Comparison of ENCODE assay signal across 17 cellular contexts in the genomic region with DNA sequence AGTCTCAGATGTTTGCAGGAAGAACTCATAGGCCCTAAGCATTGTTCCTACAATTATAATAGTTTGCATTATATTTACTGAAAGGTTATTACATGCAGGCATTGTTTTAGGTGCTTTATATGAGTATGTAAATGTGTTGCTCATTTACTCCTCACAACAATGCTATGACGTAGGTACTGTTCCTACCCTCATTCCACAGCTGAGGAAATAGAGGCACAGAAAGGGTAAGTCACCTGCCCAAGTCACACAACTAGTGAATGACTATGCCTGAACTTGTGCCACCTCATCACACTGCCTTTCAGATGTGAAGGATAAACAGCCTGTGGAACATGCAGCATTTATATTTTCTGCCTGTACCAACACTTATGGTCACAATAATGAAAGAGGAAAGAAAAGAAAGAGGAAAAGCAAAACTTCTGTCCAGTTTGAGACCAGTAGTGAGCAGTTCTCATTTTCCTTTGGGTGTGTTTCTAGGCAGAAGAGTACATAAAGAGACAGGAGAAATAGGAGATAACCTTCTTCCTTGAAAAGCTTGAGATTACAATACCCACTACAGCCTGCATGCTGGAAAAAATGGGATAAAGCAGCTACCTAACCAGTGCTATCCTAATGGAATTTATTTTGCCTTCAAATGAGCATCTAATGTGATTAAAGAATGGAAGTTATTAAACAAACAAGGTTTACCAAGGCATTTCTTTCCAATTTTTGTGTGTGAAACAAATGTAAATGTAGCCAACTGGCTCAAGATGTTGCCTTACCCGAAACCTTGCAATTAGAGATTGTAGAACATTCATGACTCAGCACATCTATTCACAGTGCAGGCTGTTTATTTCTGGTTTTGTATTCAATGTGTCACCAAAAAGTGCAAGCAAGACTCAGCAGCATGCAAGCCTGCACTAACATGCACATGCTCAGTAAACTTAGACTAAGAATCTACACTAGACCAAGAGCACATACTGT. TPM values are rescaled to one million over a fixed set of nuclear protein-coding genes. Genes with fewer than 3 reads are reported as not detected.
A peak's percentile ranks its signal among the peaks of the same experiment; 100 is the strongest.
DNase-seq lines count a peak whose midpoint lies in the region; ATAC-seq, FAIRE-seq and TF ChIP-seq lines count a peak whose summit lies in the region.
"Had no signal": no experiment of that assay in that cellular context is flagged by ENCODE, and none has a peak within 500 bp of the region (broad histone marks: within the 10 kb centered on the region; RNA-seq: fewer than 3 reads in every experiment).

No MANE protein-coding gene starts in this region.

- H3K36me3 ChIP-seq in IMR-90 (ENCODE audit: control insufficient read depth, insufficient read depth, low read length) (no peaks in the 10 kb centered on the region), K562 (ENCODE audit: control insufficient read depth, insufficient read depth, low read length) (no peaks in the 10 kb centered on the region), HAP-1 (replicated peaks) (no peaks in the 10 kb centered on the region), uterus (no peaks in the 10 kb centered on the region)

- TF ChIP-seq EP300 in K562 (IDR thresholded peaks at IDR 0.05; ENCODE audit: low read length) = peak; percentile 72

- no peak overlapping the region for H3K56ac ChIP-seq in IMR-90 (ENCODE audit: extremely low read depth, insufficient read depth, low read length)

- no peak overlapping the region for H4K8ac ChIP-seq in IMR-90 (ENCODE audit: low read depth in 2 of 2, low read length in 2 of 2)

- no peaks in the 10 kb centered on the region for H3K27me3 ChIP-seq in IMR-90 (ENCODE audit: control insufficient read depth, insufficient read depth, low read length)
- no peaks in the 10 kb centered on the region for H3K27me3 ChIP-seq in K562 (ENCODE audit: control insufficient read depth in 2 of 2, insufficient read depth in 2 of 2, low read length in 2 of 2)
- H3K27me3 ChIP-seq in foreskin keratinocyte = no peaks in the 10 kb centered on the region
- no peaks in the 10 kb centered on the region for H3K27me3 ChIP-seq in HAP-1 (ENCODE audit: low read depth)
- no peaks in the 10 kb centered on the region for H3K27me3 ChIP-seq in uterus

- H3K9ac ChIP-seq in IMR-90 (ENCODE audit: low read depth, low read length) = no peak overlapping the region
- H3K9ac ChIP-seq in K562 (ENCODE audit: insufficient read depth in 1 of 2, low read depth in 2 of 2, low read length in 2 of 2) = peak overlapping the region in 1 of 2 experiments; percentile 56; a peak in 2 of 4 replicates

- TF ChIP-seq RAD21 in IMR-90 (IDR thresholded peaks at IDR 0.05; ENCODE audit: low read length) (no peak), K562 (CRISPR knock-in tag; conservative IDR thresholded peaks at IDR 0.05 in 1 of 2, IDR thresholded peaks at IDR 0.05 in 1 of 2) (peak in 1 of 2 experiments; percentile 16; a peak in 1 of 4 replicates)

- in situ Hi-C loops in IMR-90 (cut with MboI; ENCODE audit: low sequenced_read_pairs) = no loop called here
- in situ Hi-C loops in K562 (cut with MboI) = no loop called here
- in situ Hi-C loops in HAP-1 (cut with MboI; ENCODE audit: low sequenced_read_pairs) = no loop called here

- H3K23ac ChIP-seq in IMR-90 (ENCODE audit: low read depth, low read length) = no peak overlapping the region

- H3K4me2 ChIP-seq in IMR-90 (ENCODE audit: low read depth, low read length) (no peak overlapping the region), K562 (ENCODE audit: insufficient read depth, low read length) (peak overlapping the region; percentile 68)

- H3K27ac ChIP-seq in IMR-90 (ENCODE audit: insufficient read depth, low read length) (no peak overlapping the region), K562 (ENCODE audit: extremely low read depth, low read depth, low read length) (peak overlapping the region; percentile 76), foreskin keratinocyte (peak overlapping the region; percentile 65), uterus (no peak overlapping the region)

- no peak overlapping the region for H3K18ac ChIP-seq in IMR-90 (ENCODE audit: low read depth, low read length)

- peak; percentile 86 for FAIRE-seq in K562 (lab: Jason Lieb, UNC)

- CTCF ChIA-PET in IMR-90 (lab: Yijun Ruan, JAX) = no interaction called here
- CTCF ChIA-PET in K562 (lab: Yijun Ruan, JAX; ENCODE audit: low intra/inter-chr PET ratio) = no interaction called here

- DNase-seq in AG09319 (ENCODE audit: extremely low read depth, low read depth) = peak; percentile 11
- peak; percentile 3 for DNase-seq in IMR-90
- peak in 3 of 4 experiments; percentile 41 to 76 (median 62) for DNase-seq in K562 (ENCODE audit: extremely low read depth in 1 of 4, low spot score in 3 of 4)
- DNase-seq in foreskin keratinocyte = peak; percentile 74 to 81
- no peak for DNase-seq in HAP-1 (ENCODE audit: low spot score in 2 of 2)
- DNase-seq in COLO829 (ENCODE audit: low spot score) = no peak
- DNase-seq in NCI-H1105 (lab: John Stamatoyannopoulos, UW) = no peak
- DNase-seq in uterus = no peak
- DNase-seq: activated CD4-positive, CD25-positive, alpha-beta regulatory T cell; activated effector memory CD4-positive, alpha-beta T cell treated with Interleukin-2 at 50 U/mL for 16 hours; Caco-2; dermis blood vessel endothelial cell; GDM1; natural killer cell; NCI-H446; stimulated activated naive CD4-positive, alpha-beta T cell treated with Interleukin-2 at 50 U/mL for 16 hours had no signal

- H3K14ac ChIP-seq in IMR-90 (replicated peaks; ENCODE audit: low read depth, low read length) = no peak overlapping the region

- H2AK5ac ChIP-seq in IMR-90 (ENCODE audit: low read depth, low read length) = no peak overlapping the region

- H4K5ac ChIP-seq in IMR-90 (ENCODE audit: low read depth, low read length) = no peak overlapping the region

- H3K79me2 ChIP-seq in K562 (ENCODE audit: control insufficient read depth, insufficient read depth, low read length) = no peaks in the 10 kb centered on the region

- intact Hi-C loops in IMR-90 (cut with micrococcal nuclease) = no loop called here
- intact Hi-C loops in K562 (cut with micrococcal nuclease) = no loop called here
- intact Hi-C loops in uterus (cut with DNase I; ENCODE audit: low total_unique reads) = no loop called here

- no peaks in the 10 kb centered on the region for H3K79me1 ChIP-seq in IMR-90 (ENCODE audit: low read depth in 1 of 2, low read length in 2 of 2)

- ATAC-seq in IMR-90 (ENCODE audit: low read depth) (peak; percentile 40), K562 (peak; percentile 81), foreskin keratinocyte (peak; percentile 93)
- ATAC-seq: natural killer cell had no signal

- H2AK9ac ChIP-seq in IMR-90 (replicated peaks; ENCODE audit: low read depth, low read length, poor library complexity) = no peak overlapping the region

- H2BK5ac ChIP-seq in IMR-90 (ENCODE audit: low read depth, low read length, poor library complexity, severe bottlenecking) = no peak overlapping the region

- H3K4me1 ChIP-seq in IMR-90 (ENCODE audit: control insufficient read depth, insufficient read depth, low read length) (no peaks in the 10 kb centered on the region), K562 (replicated peaks in 1 of 2; ENCODE audit: control insufficient read depth in 2 of 2, insufficient read depth in 2 of 2, low read length in 2 of 2) (peaks cover 27 to 35% of the 10 kb centered on the region in 2 experiments; a peak in 4 of 5 replicates), foreskin keratinocyte (peaks cover 5% of the 10 kb centered on the region), HAP-1 (no peaks in the 10 kb centered on the region), uterus (no peaks in the 10 kb centered on the region)
- H3K4me1 ChIP-seq: Caco-2 had no signal

- TF ChIP-seq POLR2A in IMR-90 (IDR thresholded peaks at IDR 0.05; ENCODE audit: low read depth, low read length) (no peak), K562 (conservative IDR thresholded peaks at IDR 0.05) (no peak), uterus (IDR thresholded peaks at IDR 0.05) (no peak)

- H3K9me3 ChIP-seq in IMR-90 (ENCODE audit: control insufficient read depth, insufficient read depth, low read length) (no peaks in the 10 kb centered on the region), K562 (replicated peaks; ENCODE audit: control insufficient read depth, insufficient read depth, low read depth, low read length) (no peaks in the 10 kb centered on the region), HAP-1 (no peaks in the 10 kb centered on the region), uterus (no peaks in the 10 kb centered on the region)
- H3K9me3 ChIP-seq: Caco-2 had no signal

- H3K9me1 ChIP-seq in IMR-90 (ENCODE audit: insufficient read depth, low read length) (no peaks in the 10 kb centered on the region), K562 (ENCODE audit: control insufficient read depth, insufficient read depth, low read length) (no peaks in the 10 kb centered on the region)

- dilution Hi-C loops in IMR-90 (cut with HindIII; ENCODE audit: low sequenced_read_pairs, unreplicated experiment) = no loop called here

- no peaks in the 10 kb centered on the region for H4K20me1 ChIP-seq in IMR-90 (ENCODE audit: insufficient read depth, low read length)
- no peaks in the 10 kb centered on the region for H4K20me1 ChIP-seq in K562 (replicated peaks; ENCODE audit: control insufficient read depth, insufficient read depth, low read length)

- H2BK15ac ChIP-seq in IMR-90 (ENCODE audit: low read depth, low read length) = no peak overlapping the region

- H2BK120ac ChIP-seq in IMR-90 (ENCODE audit: low read depth, low read length) = no peak overlapping the region

- H4K91ac ChIP-seq in IMR-90 (ENCODE audit: insufficient read depth, low read depth, low read length) = no peak overlapping the region

- POLR2A ChIA-PET in IMR-90 (lab: Charles Lee; ENCODE audit: unreplicated experiment) = no interaction called here
- POLR2A ChIA-PET in K562 (lab: Yijun Ruan, JAX) = interaction anchor here (0.7 kb wide), 1 partner anchor 99 kb away, joined by 4 read pairs; no protein-coding TSS in a partner anchor

- BruUV-seq in IMR-90 (replicated peaks; lab: Mats Ljungman, UMichigan) (no TSS peak), K562 (replicated peaks; lab: Mats Ljungman, UMichigan) (no TSS peak)

- no peak overlapping the region for H3K4ac ChIP-seq in IMR-90 (ENCODE audit: low read depth, low read length)

- H3K4me3 ChIP-seq in IMR-90 (ENCODE audit: insufficient read depth, low read depth, low read length) (no peak overlapping the region), K562 (no peak overlapping the region), HAP-1 (no peak overlapping the region), uterus (no peak overlapping the region)

- WGBS in IMR-90 (ENCODE audit: extremely low coverage in 2 of 2, insufficient read length in 1 of 2), 2 experiments = no CpG with 5 or more reads among the region's 2 CpGs
- 21% methylated on average over 2 of the region's 2 CpGs for WGBS in K562 (ENCODE audit: insufficient coverage, low coverage, missing lambda C conversion rate)

- no peak overlapping the region for H2AFZ ChIP-seq in IMR-90 (replicated peaks; ENCODE audit: low read length, poor library complexity)
- H2AFZ ChIP-seq in K562 (ENCODE audit: low read depth, low read length) = peak overlapping the region; percentile 84

- H2BK20ac ChIP-seq in IMR-90 (ENCODE audit: low read depth, low read length) = no peak overlapping the region

- TF ChIP-seq CTCF in AG09319 (IDR thresholded peaks at IDR 0.05; ENCODE audit: low read depth, low read length) (no peak), IMR-90 (conservative IDR thresholded peaks at IDR 0.05; ENCODE audit: low read depth, low read length) (no peak), K562 (IDR thresholded peaks at IDR 0.05 in 2 of 3, conservative IDR thresholded peaks at IDR 0.05 in 1 of 3; ENCODE audit: insufficient read depth in 2 of 3, low read depth in 1 of 3, low read length in 3 of 3) (no peak), foreskin keratinocyte (conservative IDR thresholded peaks at IDR 0.05) (no peak), uterus (IDR thresholded peaks at IDR 0.05) (no peak)

RNA-seq across cellular contexts. Expression of gene ENTPD3, which starts 20.5 kb away (rescaled TPM):
- total RNA-seq in IMR-90 (2012; rRNA removed) (not detected in 2 replicates), K562 (2014; rRNA removed) (0.23 and 0.29 TPM in 2 replicates), K562 (2014; rRNA removed; fragmentation: Illumina TruSeq; extraction: Trizol) (0.48 and 0.76 TPM in 2 replicates), K562 (2015; rRNA removed; fragmentation: Illumina TruSeq; extraction: Trizol) (0.45 and 0.58 TPM in 2 replicates), K562 (2021) (0.44 and 0.51 TPM in 2 replicates), foreskin keratinocyte (2.2 and 2.4 TPM in 2 replicates), uterus (1 to 10 TPM in 2 of 4 donors, under 1 TPM in 2; 0.88 to 4.9 (median 2.1) TPM)
- polyA plus RNA-seq in IMR-90 (2012; rRNA removed) (not detected in 2 replicates), K562 (2011; rRNA removed) (0.35 and 2.1 TPM in 2 replicates), K562 (2014; fragmentation: Illumina TruSeq; extraction: Trizol) (0.76 and 1.0 TPM in 2 replicates), K562 (2014; fragmentation: Nextera tagmentation; extraction: Ambion mirVana) (under 1 TPM; 0.56 to 0.73 TPM), K562 (2014; rRNA removed) (0.50 and 0.58 TPM in 2 replicates), foreskin keratinocyte (1.3 and 1.6 TPM in 2 replicates)
- 0.01 TPM in 1 of 2 replicates, not detected in the other for polyA plus RNA-seq in IMR-90 (2012; cell fraction: cytosol; rRNA removed)
- 0.03 TPM in 1 of 2 replicates, not detected in the other for polyA plus RNA-seq in IMR-90 (2012; cell fraction: nucleus; rRNA removed; ENCODE audit: low replicate concordance)
- total RNA-seq in K562 (2011; cell fraction: chromatin; rRNA removed; ENCODE audit: low replicate concordance) = 2.9 and 3.1 TPM in 2 replicates
- 2.2 and 3.3 TPM in 2 replicates for total RNA-seq in K562 (2011; cell fraction: nucleolus; rRNA removed)
- total RNA-seq in K562 (2011; cell fraction: nucleoplasm; rRNA removed) = 4.2 and 4.3 TPM in 2 replicates
- 0.32 and 1.1 TPM in 2 replicates for polyA plus RNA-seq in K562 (2011; cell fraction: cytosol; rRNA removed)
- polyA plus RNA-seq in K562 (2011; cell fraction: nucleus; rRNA removed) = 0.81 and 2.0 TPM in 2 replicates
- 0.43 and 0.78 TPM in 2 replicates for polyA plus RNA-seq in K562 (2012)
- polyA minus RNA-seq in K562 (2011; rRNA and poly(A)+ RNA removed) = 0.30 and 2.0 TPM in 2 replicates
- 0.57 TPM in 1 of 2 replicates, not detected in the other for polyA minus RNA-seq in K562 (2011; cell fraction: cytosol; rRNA and poly(A)+ RNA removed)
- polyA minus RNA-seq in K562 (2011; cell fraction: nucleus; rRNA and poly(A)+ RNA removed) = 0.11 and 0.54 TPM in 2 replicates
- total RNA-seq: Caco-2, natural killer cell had no signal
- polyA plus RNA-seq: liver had no signal

RNA-seq across cellular contexts. Expression of gene EIF1B, which starts 57.0 kb away (rescaled TPM):
- 11.3 and 14.2 TPM in 2 replicates for total RNA-seq in IMR-90 (2012; rRNA removed)
- polyA plus RNA-seq in IMR-90 (2012; rRNA removed) = 20.9 and 25.9 TPM in 2 replicates
- polyA plus RNA-seq in IMR-90 (2012; cell fraction: cytosol; rRNA removed) = 3.0 and 8.3 TPM in 2 replicates
- 6.3 and 22.6 TPM in 2 replicates for polyA plus RNA-seq in IMR-90 (2012; cell fraction: nucleus; rRNA removed; ENCODE audit: low replicate concordance)
- total RNA-seq in K562 (2011; cell fraction: chromatin; rRNA removed; ENCODE audit: low replicate concordance) = 31.5 and 93.7 TPM in 2 replicates
- 17.1 and 19.3 TPM in 2 replicates for total RNA-seq in K562 (2011; cell fraction: nucleolus; rRNA removed)
- total RNA-seq in K562 (2011; cell fraction: nucleoplasm; rRNA removed) = 43.2 and 52.5 TPM in 2 replicates
- total RNA-seq in K562 (2014; rRNA removed) = 18.1 and 20.0 TPM in 2 replicates
- total RNA-seq in K562 (2014; rRNA removed; fragmentation: Illumina TruSeq; extraction: Trizol) = 59.3 and 68.7 TPM in 2 replicates
- 61.0 and 65.8 TPM in 2 replicates for total RNA-seq in K562 (2015; rRNA removed; fragmentation: Illumina TruSeq; extraction: Trizol)
- total RNA-seq in K562 (2021) = 91.9 and 95.4 TPM in 2 replicates
- polyA plus RNA-seq in K562 (2011; rRNA removed) = 35.4 and 45.3 TPM in 2 replicates
- polyA plus RNA-seq in K562 (2011; cell fraction: cytosol; rRNA removed) = 15.7 and 19.3 TPM in 2 replicates
- 26.0 and 40.1 TPM in 2 replicates for polyA plus RNA-seq in K562 (2011; cell fraction: nucleus; rRNA removed)
- polyA plus RNA-seq in K562 (2012) = 104 and 159 TPM in 2 replicates
- polyA plus RNA-seq in K562 (2014; fragmentation: Illumina TruSeq; extraction: Trizol) = 113 and 128 TPM in 2 replicates
- polyA plus RNA-seq in K562 (2014; fragmentation: Nextera tagmentation; extraction: Ambion mirVana) = 100 to 1,000 TPM; 178 to 184 TPM
- 76.8 and 78.9 TPM in 2 replicates for polyA plus RNA-seq in K562 (2014; rRNA removed)
- 11.8 and 17.7 TPM in 2 replicates for polyA minus RNA-seq in K562 (2011; rRNA and poly(A)+ RNA removed)
- 14.3 and 22.0 TPM in 2 replicates for polyA minus RNA-seq in K562 (2011; cell fraction: cytosol; rRNA and poly(A)+ RNA removed)
- 12.1 and 23.9 TPM in 2 replicates for polyA minus RNA-seq in K562 (2011; cell fraction: nucleus; rRNA and poly(A)+ RNA removed)
- 21.9 and 22.6 TPM in 2 replicates for total RNA-seq in foreskin keratinocyte
- 40.5 and 44.9 TPM in 2 replicates for polyA plus RNA-seq in foreskin keratinocyte
- 10 to 100 TPM; 18.5 to 68.7 (median 30.7) TPM for total RNA-seq in uterus

Comparison
In these comparisons a context has a peak if more than half of its experiments do, and no peak if none do; other contexts are left out.
1. DNase-seq: peak in AG09319 (single experiment), IMR-90 (single experiment), K562 (3 of 4) and foreskin keratinocyte (2 of 2); none in HAP-1 (0 of 2), COLO829 (single experiment), NCI-H1105 (single experiment) and uterus (0 of 2).
2. ATAC-seq: peak in every context shown above with its lines; median percentile 93 in foreskin keratinocyte; 81 in K562; 40 in IMR-90.
3. H3K27ac ChIP-seq: peak in K562 (single experiment) and foreskin keratinocyte (single experiment); none in IMR-90 (single experiment) and uterus (0 of 2).